ENCODE assay signal across 1 cellular context in the genomic region with DNA sequence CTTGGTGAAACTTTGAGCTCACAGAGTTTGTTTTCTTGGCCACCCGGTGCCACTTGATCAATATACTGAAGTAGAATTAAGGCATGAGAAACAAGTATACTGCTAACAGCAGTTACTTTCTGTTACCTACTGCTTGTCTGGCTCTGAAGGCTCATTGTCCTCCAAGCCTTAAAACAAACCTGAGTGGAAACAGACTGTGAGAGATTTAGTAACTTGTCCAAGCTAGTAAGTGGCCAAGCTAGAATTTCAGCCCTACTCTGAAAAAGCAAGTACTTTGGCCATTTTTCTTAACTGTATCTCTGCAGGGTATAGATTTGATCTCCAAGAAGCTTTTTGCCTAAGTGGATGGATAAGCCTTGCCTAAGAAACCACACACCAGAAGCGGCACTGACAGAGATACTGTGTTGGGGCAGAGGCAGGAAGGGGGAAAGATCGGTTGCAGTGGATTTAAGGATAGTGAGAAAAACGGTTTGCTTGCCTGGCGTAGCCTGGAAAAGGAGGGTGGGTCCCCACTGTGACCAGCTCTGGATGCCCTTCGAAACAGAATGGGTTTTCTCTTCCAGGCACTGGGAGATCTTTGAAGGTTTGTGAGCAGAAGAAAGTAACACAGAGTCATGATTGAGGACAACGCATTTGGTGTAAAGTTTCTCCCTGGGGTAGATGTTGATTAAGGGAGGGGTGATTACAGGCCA.
TF ChIP-seq lines count a peak whose summit lies in the region.

No MANE protein-coding gene starts in this region.

TF ChIP-seq in HepG2, 621 proteins besides CTCF, POLR2A, EP300 and RAD21:
- TF ChIP-seq SMARCC2 (IDR thresholded peaks at IDR 0.05) (no peak), TOPORS (CRISPR knock-in tag; IDR thresholded peaks at IDR 0.05) (no peak), ATAD3A (CRISPR knock-in tag; IDR thresholded peaks at IDR 0.05) (no peak), CHD2 (IDR thresholded peaks at IDR 0.05; ENCODE audit: low read depth, low read length) (no peak), ZBTB20 (CRISPR knock-in tag; IDR thresholded peaks at IDR 0.05; ENCODE audit: borderline replicate concordance, low read depth) (no peak), ZBTB38 (CRISPR knock-in tag; IDR thresholded peaks at IDR 0.05) (no peak), HOXA5 (CRISPR knock-in tag; IDR thresholded peaks at IDR 0.05) (no peak), NFE2L2 (IDR thresholded peaks at IDR 0.05; ENCODE audit: low read length) (no peak), PHF21A (CRISPR knock-in tag; IDR thresholded peaks at IDR 0.05) (no peak), DR1 (CRISPR knock-in tag; IDR thresholded peaks at IDR 0.05) (no peak), MTA3 (CRISPR knock-in tag; IDR thresholded peaks at IDR 0.05) (no peak), ZBTB3 (CRISPR knock-in tag; IDR thresholded peaks at IDR 0.05; ENCODE audit: borderline replicate concordance, low read depth) (no peak), ZNF614 (CRISPR knock-in tag; IDR thresholded peaks at IDR 0.05; ENCODE audit: borderline replicate concordance) (no peak)
- TF ChIP-seq, protein P1, sequence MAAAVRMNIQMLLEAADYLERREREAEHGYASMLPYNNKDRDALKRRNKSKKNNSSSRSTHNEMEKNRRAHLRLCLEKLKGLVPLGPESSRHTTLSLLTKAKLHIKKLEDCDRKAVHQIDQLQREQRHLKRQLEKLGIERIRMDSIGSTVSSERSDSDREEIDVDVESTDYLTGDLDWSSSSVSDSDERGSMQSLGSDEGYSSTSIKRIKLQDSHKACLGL (CRISPR knock-in tag; IDR thresholded peaks at IDR 0.05) = no peak
- TF ChIP-seq, protein P2, sequence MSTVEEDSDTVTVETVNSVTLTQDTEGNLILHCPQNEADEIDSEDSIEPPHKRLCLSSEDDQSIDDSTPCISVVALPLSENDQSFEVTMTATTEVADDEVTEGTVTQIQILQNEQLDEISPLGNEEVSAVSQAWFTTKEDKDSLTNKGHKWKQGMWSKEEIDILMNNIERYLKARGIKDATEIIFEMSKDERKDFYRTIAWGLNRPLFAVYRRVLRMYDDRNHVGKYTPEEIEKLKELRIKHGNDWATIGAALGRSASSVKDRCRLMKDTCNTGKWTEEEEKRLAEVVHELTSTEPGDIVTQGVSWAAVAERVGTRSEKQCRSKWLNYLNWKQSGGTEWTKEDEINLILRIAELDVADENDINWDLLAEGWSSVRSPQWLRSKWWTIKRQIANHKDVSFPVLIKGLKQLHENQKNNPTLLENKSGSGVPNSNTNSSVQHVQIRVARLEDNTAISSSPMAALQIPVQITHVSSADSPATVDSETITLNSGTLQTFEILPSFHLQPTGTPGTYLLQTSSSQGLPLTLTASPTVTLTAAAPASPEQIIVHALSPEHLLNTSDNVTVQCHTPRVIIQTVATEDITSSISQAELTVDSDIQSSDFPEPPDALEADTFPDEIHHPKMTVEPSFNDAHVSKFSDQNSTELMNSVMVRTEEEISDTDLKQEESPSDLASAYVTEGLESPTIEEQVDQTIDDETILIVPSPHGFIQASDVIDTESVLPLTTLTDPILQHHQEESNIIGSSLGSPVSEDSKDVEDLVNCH (CRISPR knock-in tag; IDR thresholded peaks at IDR 0.05) = no peak
- TF ChIP-seq, protein P3, sequence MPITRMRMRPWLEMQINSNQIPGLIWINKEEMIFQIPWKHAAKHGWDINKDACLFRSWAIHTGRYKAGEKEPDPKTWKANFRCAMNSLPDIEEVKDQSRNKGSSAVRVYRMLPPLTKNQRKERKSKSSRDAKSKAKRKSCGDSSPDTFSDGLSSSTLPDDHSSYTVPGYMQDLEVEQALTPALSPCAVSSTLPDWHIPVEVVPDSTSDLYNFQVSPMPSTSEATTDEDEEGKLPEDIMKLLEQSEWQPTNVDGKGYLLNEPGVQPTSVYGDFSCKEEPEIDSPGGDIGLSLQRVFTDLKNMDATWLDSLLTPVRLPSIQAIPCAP (CRISPR knock-in tag; IDR thresholded peaks at IDR 0.05; ENCODE audit: low read depth) = no peak
- TF ChIP-seq, protein P4, sequence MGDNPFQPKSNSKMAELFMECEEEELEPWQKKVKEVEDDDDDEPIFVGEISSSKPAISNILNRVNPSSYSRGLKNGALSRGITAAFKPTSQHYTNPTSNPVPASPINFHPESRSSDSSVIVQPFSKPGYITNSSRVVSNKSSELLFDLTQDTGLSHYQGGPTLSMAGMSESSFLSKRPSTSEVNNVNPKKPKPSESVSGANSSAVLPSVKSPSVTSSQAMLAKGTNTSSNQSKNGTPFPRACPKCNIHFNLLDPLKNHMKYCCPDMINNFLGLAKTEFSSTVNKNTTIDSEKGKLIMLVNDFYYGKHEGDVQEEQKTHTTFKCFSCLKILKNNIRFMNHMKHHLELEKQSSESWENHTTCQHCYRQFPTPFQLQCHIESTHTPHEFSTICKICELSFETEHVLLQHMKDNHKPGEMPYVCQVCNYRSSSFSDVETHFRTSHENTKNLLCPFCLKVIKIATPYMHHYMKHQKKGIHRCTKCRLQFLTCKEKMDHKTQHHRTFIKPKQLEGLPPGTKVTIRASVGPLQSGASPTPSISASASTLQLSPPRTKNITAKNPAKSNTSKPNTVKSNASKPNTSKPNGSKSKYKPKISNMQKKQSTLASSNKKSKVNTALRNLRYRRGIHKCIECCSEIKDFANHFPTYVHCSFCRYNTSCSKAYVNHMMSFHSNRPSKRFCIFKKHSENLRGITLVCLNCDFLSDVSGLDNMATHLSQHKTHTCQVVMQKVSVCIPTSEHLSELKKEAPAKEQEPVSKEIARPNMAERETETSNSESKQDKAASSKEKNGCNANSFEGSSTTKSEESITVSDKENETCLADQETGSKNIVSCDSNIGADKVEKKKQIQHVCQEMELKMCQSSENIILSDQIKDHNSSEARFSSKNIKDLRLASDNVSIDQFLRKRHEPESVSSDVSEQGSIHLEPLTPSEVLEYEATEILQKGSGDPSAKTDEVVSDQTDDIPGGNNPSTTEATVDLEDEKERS (CRISPR knock-in tag; IDR thresholded peaks at IDR 0.05) = no peak
- TF ChIP-seq, protein P5, sequence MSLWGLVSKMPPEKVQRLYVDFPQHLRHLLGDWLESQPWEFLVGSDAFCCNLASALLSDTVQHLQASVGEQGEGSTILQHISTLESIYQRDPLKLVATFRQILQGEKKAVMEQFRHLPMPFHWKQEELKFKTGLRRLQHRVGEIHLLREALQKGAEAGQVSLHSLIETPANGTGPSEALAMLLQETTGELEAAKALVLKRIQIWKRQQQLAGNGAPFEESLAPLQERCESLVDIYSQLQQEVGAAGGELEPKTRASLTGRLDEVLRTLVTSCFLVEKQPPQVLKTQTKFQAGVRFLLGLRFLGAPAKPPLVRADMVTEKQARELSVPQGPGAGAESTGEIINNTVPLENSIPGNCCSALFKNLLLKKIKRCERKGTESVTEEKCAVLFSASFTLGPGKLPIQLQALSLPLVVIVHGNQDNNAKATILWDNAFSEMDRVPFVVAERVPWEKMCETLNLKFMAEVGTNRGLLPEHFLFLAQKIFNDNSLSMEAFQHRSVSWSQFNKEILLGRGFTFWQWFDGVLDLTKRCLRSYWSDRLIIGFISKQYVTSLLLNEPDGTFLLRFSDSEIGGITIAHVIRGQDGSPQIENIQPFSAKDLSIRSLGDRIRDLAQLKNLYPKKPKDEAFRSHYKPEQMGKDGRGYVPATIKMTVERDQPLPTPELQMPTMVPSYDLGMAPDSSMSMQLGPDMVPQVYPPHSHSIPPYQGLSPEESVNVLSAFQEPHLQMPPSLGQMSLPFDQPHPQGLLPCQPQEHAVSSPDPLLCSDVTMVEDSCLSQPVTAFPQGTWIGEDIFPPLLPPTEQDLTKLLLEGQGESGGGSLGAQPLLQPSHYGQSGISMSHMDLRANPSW (CRISPR knock-in tag; IDR thresholded peaks at IDR 0.05; ENCODE audit: borderline replicate concordance) = no peak
- TF ChIP-seq, protein P6, sequence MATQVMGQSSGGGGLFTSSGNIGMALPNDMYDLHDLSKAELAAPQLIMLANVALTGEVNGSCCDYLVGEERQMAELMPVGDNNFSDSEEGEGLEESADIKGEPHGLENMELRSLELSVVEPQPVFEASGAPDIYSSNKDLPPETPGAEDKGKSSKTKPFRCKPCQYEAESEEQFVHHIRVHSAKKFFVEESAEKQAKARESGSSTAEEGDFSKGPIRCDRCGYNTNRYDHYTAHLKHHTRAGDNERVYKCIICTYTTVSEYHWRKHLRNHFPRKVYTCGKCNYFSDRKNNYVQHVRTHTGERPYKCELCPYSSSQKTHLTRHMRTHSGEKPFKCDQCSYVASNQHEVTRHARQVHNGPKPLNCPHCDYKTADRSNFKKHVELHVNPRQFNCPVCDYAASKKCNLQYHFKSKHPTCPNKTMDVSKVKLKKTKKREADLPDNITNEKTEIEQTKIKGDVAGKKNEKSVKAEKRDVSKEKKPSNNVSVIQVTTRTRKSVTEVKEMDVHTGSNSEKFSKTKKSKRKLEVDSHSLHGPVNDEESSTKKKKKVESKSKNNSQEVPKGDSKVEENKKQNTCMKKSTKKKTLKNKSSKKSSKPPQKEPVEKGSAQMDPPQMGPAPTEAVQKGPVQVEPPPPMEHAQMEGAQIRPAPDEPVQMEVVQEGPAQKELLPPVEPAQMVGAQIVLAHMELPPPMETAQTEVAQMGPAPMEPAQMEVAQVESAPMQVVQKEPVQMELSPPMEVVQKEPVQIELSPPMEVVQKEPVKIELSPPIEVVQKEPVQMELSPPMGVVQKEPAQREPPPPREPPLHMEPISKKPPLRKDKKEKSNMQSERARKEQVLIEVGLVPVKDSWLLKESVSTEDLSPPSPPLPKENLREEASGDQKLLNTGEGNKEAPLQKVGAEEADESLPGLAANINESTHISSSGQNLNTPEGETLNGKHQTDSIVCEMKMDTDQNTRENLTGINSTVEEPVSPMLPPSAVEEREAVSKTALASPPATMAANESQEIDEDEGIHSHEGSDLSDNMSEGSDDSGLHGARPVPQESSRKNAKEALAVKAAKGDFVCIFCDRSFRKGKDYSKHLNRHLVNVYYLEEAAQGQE (IDR thresholded peaks at IDR 0.05; ENCODE audit: borderline replicate concordance in 1 of 2, low read depth in 1 of 2, low read length in 2 of 2) = no peak
- TF ChIP-seq, protein P7, sequence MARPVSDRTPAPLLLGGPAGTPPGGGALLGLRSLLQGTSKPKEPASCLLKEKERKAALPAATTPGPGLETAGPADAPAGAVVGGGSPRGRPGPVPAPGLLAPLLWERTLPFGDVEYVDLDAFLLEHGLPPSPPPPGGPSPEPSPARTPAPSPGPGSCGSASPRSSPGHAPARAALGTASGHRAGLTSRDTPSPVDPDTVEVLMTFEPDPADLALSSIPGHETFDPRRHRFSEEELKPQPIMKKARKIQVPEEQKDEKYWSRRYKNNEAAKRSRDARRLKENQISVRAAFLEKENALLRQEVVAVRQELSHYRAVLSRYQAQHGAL (CRISPR knock-in tag; IDR thresholded peaks at IDR 0.05; ENCODE audit: not compliant biosample characterization) = no peak
